8 cellular contexts compared by ENCODE assay signal in the genomic region with DNA sequence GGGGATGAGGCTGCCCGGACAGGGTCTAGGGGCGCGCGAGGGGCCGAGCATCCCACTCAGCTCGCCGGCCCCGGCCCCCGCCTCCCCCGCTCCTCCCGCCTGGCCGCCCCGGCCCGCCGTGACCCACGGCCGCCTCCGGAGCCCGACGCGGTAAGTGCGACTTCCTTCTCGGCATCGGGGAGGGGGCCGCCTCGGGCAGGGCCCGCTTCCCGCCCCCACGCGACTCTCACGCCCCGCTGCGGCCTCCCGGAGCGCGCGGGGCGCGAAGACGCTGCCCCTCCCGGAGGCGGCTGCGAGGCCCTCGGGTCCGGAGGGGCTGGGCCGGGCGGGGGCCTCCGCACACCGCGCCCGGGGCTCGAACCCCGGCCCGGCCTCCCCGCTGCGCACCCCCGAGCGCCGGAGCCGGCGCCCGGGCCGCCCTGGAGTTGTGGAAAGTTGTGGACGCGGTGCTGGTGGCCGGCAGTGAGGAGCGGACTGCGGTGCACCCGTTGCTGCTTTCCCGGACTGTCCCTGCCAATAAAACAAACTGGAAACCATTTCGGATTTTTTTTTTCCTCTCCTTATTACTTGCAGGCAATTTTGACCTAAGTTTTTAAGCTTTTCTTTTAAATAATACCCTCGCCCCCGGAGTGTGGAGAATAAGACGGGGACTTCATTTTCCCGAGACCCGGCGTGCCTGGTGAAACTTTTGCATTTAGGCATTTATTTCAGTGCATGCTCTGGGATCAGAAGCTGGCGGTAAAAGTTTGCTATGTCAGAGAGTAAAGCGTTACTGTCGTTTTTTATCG. TPM values are rescaled to one million over a fixed set of nuclear protein-coding genes. Genes with fewer than 3 reads are reported as not detected.
DNase-seq lines count a peak whose midpoint lies in the region; ATAC-seq and TF ChIP-seq lines count a peak whose summit lies in the region.

No MANE protein-coding gene starts in this region.

- H3K36me3 Mint-ChIP-seq in WTC11 = no peaks in the 10 kb centered on the region

- POLR2A ChIA-PET in AG04449 (lab: Yijun Ruan, JAX) (interaction anchor here (0.7 kb wide), 1 partner anchor 167 kb away, joined by 3 read pairs; no protein-coding TSS in a partner anchor), WTC11 (lab: Charles Lee) (interaction anchor here (1.7 kb wide), 1 partner anchor 15 kb away, joined by 4 read pairs; no protein-coding TSS in a partner anchor)

- CTCF ChIA-PET in AG04449 (lab: Yijun Ruan, JAX) (interaction anchor here (1.2 to 1.6 kb wide), 2 partner anchors 16 to 27 kb away, joined by 3 to 5 read pairs; no protein-coding TSS in a partner anchor), WTC11 (lab: Charles Lee) (interaction anchor here (0.8 kb wide), 1 partner anchor 15 kb away, joined by 3 read pairs; no protein-coding TSS in a partner anchor)

- peak overlapping the region; percentile 88 for H3K4me3 Mint-ChIP-seq in WTC11

- H3K9ac ChIP-seq in mucosa of rectum (ENCODE audit: low read depth in 1 of 2, low read length in 2 of 2) = peak overlapping the region; percentile 37 to 47

- H3K36me3 ChIP-seq in mucosa of rectum (ENCODE audit: control insufficient read depth in 2 of 2, insufficient read depth in 2 of 2, low read length in 2 of 2) (no peaks in the 10 kb centered on the region), urinary bladder (ENCODE audit: insufficient read depth) (no peaks in the 10 kb centered on the region)

- H3K4me1 ChIP-seq in mucosa of rectum (ENCODE audit: control insufficient read depth in 2 of 2, insufficient read depth in 2 of 2, low read length in 2 of 2) = peaks cover 6 to 8% of the 10 kb centered on the region in 2 donors
- no peaks in the 10 kb centered on the region for H3K4me1 ChIP-seq in urinary bladder (ENCODE audit: insufficient read depth)

- H3K27ac ChIP-seq in epithelial cell of prostate (peak overlapping the region; percentile 88), mucosa of rectum (ENCODE audit: low read depth in 2 of 2, low read length in 2 of 2) (peak overlapping the region; percentile 70 to 86), urinary bladder (ENCODE audit: low read depth) (peak overlapping the region; percentile 66)

- H3K27me3 ChIP-seq in mucosa of rectum (ENCODE audit: control insufficient read depth in 2 of 2, insufficient read depth in 2 of 2, low read length in 2 of 2) = no peaks in the 10 kb centered on the region

- ATAC-seq in GM18511 (IDR thresholded peaks at IDR 0.05; ENCODE audit: unreplicated experiment) = peak; percentile 47
- ATAC-seq in HG03342 (IDR thresholded peaks at IDR 0.05; ENCODE audit: unreplicated experiment) = peak; percentile 31
- ATAC-seq in WTC11 = peak; percentile 47

- peaks cover 23% of the 10 kb centered on the region for H3K4me1 Mint-ChIP-seq in WTC11

- TF ChIP-seq CTCF in AG04449 (IDR thresholded peaks at IDR 0.05; ENCODE audit: insufficient read depth, low read length, missing control alignments) = no peak
- no peak for TF ChIP-seq CTCF in WTC11 (IDR thresholded peaks at IDR 0.05)

- H3K9me3 ChIP-seq in mucosa of rectum (ENCODE audit: control insufficient read depth in 2 of 2, low read length in 2 of 2) = no peaks in the 10 kb centered on the region

- DNase-seq in AG04449 (ENCODE audit: low read depth, low spot score) = no peak
- peak; percentile 46 for DNase-seq in WTC11 (ENCODE audit: low spot score)
- no peak for DNase-seq in epithelial cell of prostate (ENCODE audit: low read depth, low spot score)
- DNase-seq in NCI-H1436 (lab: John Stamatoyannopoulos, UW) = no peak

- peak overlapping the region; percentile 77; the same call in 1 of the 2 replicates for H3K27ac Mint-ChIP-seq in WTC11

- H3K4me3 ChIP-seq in AG04449 (ENCODE audit: low read depth, low read length) = peak overlapping the region; percentile 66
- peak overlapping the region; percentile 58 to 67 for H3K4me3 ChIP-seq in mucosa of rectum (ENCODE audit: low read length in 2 of 2)
- peak overlapping the region; percentile 96 for H3K4me3 ChIP-seq in urinary bladder (ENCODE audit: low read depth, low read length)

- WGBS in urinary bladder = under 1% methylated on average over 81 of the region's 81 CpGs

- H3K9me3 Mint-ChIP-seq in WTC11 = no peaks in the 10 kb centered on the region

- H3K27me3 Mint-ChIP-seq in WTC11 (ENCODE audit: low read depth) = no peaks in the 10 kb centered on the region

TF ChIP-seq in WTC11, 78 proteins besides CTCF, POLR2A, EP300 and RAD21:
- TF ChIP-seq, protein P1, sequence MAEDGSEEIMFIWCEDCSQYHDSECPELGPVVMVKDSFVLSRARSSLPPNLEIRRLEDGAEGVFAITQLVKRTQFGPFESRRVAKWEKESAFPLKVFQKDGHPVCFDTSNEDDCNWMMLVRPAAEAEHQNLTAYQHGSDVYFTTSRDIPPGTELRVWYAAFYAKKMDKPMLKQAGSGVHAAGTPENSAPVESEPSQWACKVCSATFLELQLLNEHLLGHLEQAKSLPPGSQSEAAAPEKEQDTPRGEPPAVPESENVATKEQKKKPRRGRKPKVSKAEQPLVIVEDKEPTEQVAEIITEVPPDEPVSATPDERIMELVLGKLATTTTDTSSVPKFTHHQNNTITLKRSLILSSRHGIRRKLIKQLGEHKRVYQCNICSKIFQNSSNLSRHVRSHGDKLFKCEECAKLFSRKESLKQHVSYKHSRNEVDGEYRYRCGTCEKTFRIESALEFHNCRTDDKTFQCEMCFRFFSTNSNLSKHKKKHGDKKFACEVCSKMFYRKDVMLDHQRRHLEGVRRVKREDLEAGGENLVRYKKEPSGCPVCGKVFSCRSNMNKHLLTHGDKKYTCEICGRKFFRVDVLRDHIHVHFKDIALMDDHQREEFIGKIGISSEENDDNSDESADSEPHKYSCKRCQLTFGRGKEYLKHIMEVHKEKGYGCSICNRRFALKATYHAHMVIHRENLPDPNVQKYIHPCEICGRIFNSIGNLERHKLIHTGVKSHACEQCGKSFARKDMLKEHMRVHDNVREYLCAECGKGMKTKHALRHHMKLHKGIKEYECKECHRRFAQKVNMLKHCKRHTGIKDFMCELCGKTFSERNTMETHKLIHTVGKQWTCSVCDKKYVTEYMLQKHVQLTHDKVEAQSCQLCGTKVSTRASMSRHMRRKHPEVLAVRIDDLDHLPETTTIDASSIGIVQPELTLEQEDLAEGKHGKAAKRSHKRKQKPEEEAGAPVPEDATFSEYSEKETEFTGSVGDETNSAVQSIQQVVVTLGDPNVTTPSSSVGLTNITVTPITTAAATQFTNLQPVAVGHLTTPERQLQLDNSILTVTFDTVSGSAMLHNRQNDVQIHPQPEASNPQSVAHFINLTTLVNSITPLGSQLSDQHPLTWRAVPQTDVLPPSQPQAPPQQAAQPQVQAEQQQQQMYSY (CRISPR knock-in tag; IDR thresholded peaks at IDR 0.05) = peak; percentile 67
- TF ChIP-seq KAT7 (CRISPR knock-in tag; IDR thresholded peaks at IDR 0.05; ENCODE audit: borderline replicate concordance) = no peak
- TF ChIP-seq SMAD4 (CRISPR knock-in tag; IDR thresholded peaks at IDR 0.05) = no peak
- peak; percentile 56; the same call in 1 of the 2 replicates for TF ChIP-seq CREM (CRISPR knock-in tag; IDR thresholded peaks at IDR 0.05)
- no peak for TF ChIP-seq MAX (CRISPR knock-in tag; IDR thresholded peaks at IDR 0.05)
- no peak for TF ChIP-seq NFE2L1 (CRISPR knock-in tag; IDR thresholded peaks at IDR 0.05)
TF ChIP-seq in WTC11: peak in this region for 2.

RNA-seq across cellular contexts. Expression of gene TMEM156, which starts 12.9 kb away (rescaled TPM):
- total RNA-seq in WTC11 (2021) = 0.24 TPM in 1 of 3 replicates, not detected in the others
- total RNA-seq in urinary bladder = 0.74 TPM
- 0.53 TPM for polyA plus RNA-seq in urinary bladder

RNA-seq across cellular contexts. Expression of gene KLHL5, which starts 16.9 kb away (rescaled TPM):
- 18.9 to 21.9 TPM (median 21.1 TPM) in 3 replicates for total RNA-seq in WTC11 (2021)
- total RNA-seq in urinary bladder = 95.2 TPM
- 63.0 TPM for polyA plus RNA-seq in urinary bladder
